1 cellular context compared by ENCODE assay signal in the genomic region with DNA sequence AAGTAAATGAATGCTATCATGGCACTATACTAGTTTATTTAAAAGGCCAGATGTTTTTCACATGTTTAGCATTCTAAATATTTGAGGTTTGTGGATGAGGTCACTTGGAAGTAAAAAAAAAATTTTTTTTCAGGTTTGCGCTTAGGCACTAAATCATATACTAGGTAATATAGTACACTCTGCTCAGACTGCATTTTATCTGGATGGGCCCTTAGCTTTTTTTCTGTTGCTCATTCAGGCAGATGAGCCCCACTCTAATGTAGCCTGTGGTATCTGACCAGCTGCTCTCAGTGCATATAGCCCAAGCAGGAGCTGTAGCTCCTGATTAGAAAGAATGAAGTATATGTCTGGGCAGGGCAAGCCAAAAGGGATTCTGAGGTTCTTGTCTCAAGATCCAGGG.
TF ChIP-seq lines count a peak whose summit lies in the region.

No MANE protein-coding gene starts in this region.

TF ChIP-seq in SK-N-SH treated with all-trans-retinoic acid at 6 μM for 48 hours, 23 proteins besides CTCF, POLR2A, EP300 and RAD21 (continued from another document):
- TF ChIP-seq, protein P1, sequence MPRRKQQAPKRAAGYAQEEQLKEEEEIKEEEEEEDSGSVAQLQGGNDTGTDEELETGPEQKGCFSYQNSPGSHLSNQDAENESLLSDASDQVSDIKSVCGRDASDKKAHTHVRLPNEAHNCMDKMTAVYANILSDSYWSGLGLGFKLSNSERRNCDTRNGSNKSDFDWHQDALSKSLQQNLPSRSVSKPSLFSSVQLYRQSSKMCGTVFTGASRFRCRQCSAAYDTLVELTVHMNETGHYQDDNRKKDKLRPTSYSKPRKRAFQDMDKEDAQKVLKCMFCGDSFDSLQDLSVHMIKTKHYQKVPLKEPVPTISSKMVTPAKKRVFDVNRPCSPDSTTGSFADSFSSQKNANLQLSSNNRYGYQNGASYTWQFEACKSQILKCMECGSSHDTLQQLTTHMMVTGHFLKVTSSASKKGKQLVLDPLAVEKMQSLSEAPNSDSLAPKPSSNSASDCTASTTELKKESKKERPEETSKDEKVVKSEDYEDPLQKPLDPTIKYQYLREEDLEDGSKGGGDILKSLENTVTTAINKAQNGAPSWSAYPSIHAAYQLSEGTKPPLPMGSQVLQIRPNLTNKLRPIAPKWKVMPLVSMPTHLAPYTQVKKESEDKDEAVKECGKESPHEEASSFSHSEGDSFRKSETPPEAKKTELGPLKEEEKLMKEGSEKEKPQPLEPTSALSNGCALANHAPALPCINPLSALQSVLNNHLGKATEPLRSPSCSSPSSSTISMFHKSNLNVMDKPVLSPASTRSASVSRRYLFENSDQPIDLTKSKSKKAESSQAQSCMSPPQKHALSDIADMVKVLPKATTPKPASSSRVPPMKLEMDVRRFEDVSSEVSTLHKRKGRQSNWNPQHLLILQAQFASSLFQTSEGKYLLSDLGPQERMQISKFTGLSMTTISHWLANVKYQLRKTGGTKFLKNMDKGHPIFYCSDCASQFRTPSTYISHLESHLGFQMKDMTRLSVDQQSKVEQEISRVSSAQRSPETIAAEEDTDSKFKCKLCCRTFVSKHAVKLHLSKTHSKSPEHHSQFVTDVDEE (CRISPR knock-in tag; IDR thresholded peaks at IDR 0.05), result no peak
